In the genomic region with DNA sequence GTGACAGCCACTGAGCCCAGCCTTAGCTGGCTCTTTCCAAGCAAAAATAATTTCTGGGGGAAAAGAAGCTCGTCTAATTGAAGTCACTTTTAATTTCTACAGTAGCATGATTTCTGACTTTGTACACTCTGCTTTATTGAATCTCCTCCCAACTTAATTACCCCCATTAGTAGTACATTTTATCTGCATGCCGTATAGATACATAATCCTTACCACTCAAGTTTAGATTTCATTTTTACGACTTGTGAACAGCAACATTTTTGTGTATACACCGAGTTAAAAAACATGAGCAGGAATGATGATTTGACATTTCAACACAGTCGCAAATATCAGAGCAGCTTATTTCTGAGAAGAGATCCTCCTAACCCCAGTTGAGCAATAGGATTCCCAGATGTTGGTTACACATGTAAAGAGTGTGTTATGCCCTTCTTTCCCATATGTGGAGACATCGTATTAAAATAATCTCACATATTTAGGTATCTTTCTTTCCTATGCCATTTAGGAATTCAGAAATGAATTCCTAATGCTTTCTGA, we compare ENCODE assay signal across 19 cellular contexts.
"Had no signal": no experiment of that assay in that cellular context is flagged by ENCODE, and none has a peak within 500 bp of the region (broad histone marks: within the 10 kb centered on the region; RNA-seq: fewer than 3 reads in every experiment).

No MANE protein-coding gene starts in this region.

- H3K36me3 Mint-ChIP-seq: naive thymus-derived CD8-positive, alpha-beta T cell had no signal

- H3K4me3 ChIP-seq: colonic mucosa, esophagus squamous epithelium, lung, suprapubic skin, tibial artery, upper lobe of left lung, uterus had no signal

- H3K36me3 ChIP-seq: colonic mucosa, uterus had no signal

- H3K9me3 Mint-ChIP-seq: naive thymus-derived CD8-positive, alpha-beta T cell had no signal

- ATAC-seq: left colon; left ventricle myocardium superior; naive thymus-derived CD8-positive, alpha-beta T cell; right cardiac atrium had no signal

- H3K27me3 ChIP-seq: colonic mucosa, esophagus squamous epithelium, suprapubic skin, tibial artery, upper lobe of left lung, uterus had no signal

- DNase-seq: colonic mucosa; dermis blood vessel endothelial cell; esophagus squamous epithelium; foreskin melanocyte; hippocampal formation; left colon; left ventricle myocardium superior; mesendoderm; naive thymus-derived CD8-positive, alpha-beta T cell; posterior cingulate gyrus; right cardiac atrium; stimulated activated CD4-positive, alpha-beta T cell treated with anti-CD3 and anti-CD28 coated beads, Interleukin-1b, Interleukin-23, amount 100 ng/mL, for 48 hours; stimulated activated CD4-positive, alpha-beta T cell treated with anti-CD3 and anti-CD28 coated beads, Interleukin-4, amount 100 ng/mL, for 24 hours; stimulated activated naive CD4-positive, alpha-beta T cell; tibial artery; upper lobe of left lung; uterus had no signal

- H3K4me3 Mint-ChIP-seq: naive thymus-derived CD8-positive, alpha-beta T cell had no signal

- H3K9me3 ChIP-seq: colonic mucosa, esophagus squamous epithelium, suprapubic skin, tibial artery, upper lobe of left lung, uterus had no signal

- H3K27ac Mint-ChIP-seq: naive thymus-derived CD8-positive, alpha-beta T cell had no signal

- H3K4me1 ChIP-seq: colonic mucosa, suprapubic skin, tibial artery, uterus had no signal

- H3K27ac ChIP-seq: colonic mucosa, esophagus squamous epithelium, suprapubic skin, tibial artery, upper lobe of left lung, uterus had no signal
